In the genomic region with DNA sequence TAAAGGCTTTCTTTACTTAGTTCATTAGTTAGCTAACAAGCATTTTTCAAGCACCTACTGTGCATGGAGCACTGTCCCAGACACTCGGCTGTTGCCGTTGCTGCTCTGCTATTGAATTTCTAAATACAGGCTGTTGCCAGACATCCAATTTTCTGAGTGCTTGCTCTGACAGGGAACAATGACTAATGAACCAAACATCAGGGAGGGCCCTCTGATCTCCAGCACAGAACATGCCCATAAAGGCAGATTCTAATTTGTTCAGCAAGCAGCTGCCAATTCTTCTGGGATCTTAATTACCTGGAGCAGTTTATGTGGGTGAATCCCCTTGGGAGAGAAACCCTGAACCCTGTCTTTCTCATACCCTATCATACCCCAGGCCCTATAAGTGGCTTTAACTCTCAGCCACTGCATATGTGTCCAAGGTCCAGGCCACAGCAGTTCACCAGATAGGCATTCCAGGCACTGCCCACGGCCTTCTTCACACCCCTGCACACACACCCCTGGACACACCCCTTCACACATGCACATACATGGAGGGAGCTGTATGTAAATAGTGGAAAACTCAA, we compare ENCODE assay signal across 8 cellular contexts. TPM values are rescaled to one million over a fixed set of nuclear protein-coding genes. Genes with fewer than 3 reads are reported as not detected.
DNase-seq lines count a peak whose midpoint lies in the region; ATAC-seq and TF ChIP-seq lines count a peak whose summit lies in the region.

No MANE protein-coding gene starts in this region.

- WGBS in heart right ventricle, 2 donors: 7 to 12% methylated on average over 3 of the region's 3 CpGs
- 20 to 54% (median 36%) methylated on average over 1 to 3 of the region's 3 CpGs for WGBS in stomach, 5 donors

- H3K27me3 ChIP-seq in Peyer's patch (no peaks in the 10 kb centered on the region), heart right ventricle (peaks cover 0 to 25% (median 0%) of the 10 kb centered on the region in 7 donors), stomach (peaks cover 0 to 4% (median 0%) of the 10 kb centered on the region in 3 donors)

- H3K4me1 ChIP-seq in Peyer's patch (peaks cover 2 to 30% (median 4%) of the 10 kb centered on the region in 4 donors), heart right ventricle (peaks cover 12 to 74% (median 46%) of the 10 kb centered on the region in 9 donors), stomach (peaks cover 33 to 59% (median 51%) of the 10 kb centered on the region in 4 donors)

- TF ChIP-seq POLR2A in Peyer's patch (IDR thresholded peaks at IDR 0.05) (no peak), stomach (IDR thresholded peaks at IDR 0.05) (no peak)

- H3K9me3 ChIP-seq in Peyer's patch (no peaks in the 10 kb centered on the region), heart right ventricle (no peaks in the 10 kb centered on the region), stomach (no peaks in the 10 kb centered on the region)

- TF ChIP-seq EP300 in stomach (IDR thresholded peaks at IDR 0.05): no peak

- no peaks in the 10 kb centered on the region for H3K36me3 ChIP-seq in Peyer's patch
- H3K36me3 ChIP-seq in heart right ventricle: no peaks in the 10 kb centered on the region
- no peaks in the 10 kb centered on the region for H3K36me3 ChIP-seq in stomach

- intact Hi-C loops in heart right ventricle (cut with DNase I) (no loop called here), stomach (cut with DNase I; ENCODE audit: low total_unique reads) (no loop called here)

- ATAC-seq in heart right ventricle (peak; percentile 44 to 90 (median 80)), GM19395 (IDR thresholded peaks at IDR 0.05; ENCODE audit: unreplicated experiment) (no peak), HG03571 (IDR thresholded peaks at IDR 0.05; ENCODE audit: unreplicated experiment) (no peak), GM18511 (IDR thresholded peaks at IDR 0.05; ENCODE audit: unreplicated experiment) (no peak)

- peak; percentile 33 for DNase-seq in HT1080 (ENCODE audit: low read depth)
- peak in 2 of 3 donors; percentile 63 to 68 for DNase-seq in Peyer's patch
- peak in 1 of 2 donors; percentile 37 for DNase-seq in heart right ventricle
- no peak for DNase-seq in stomach
- no peak for DNase-seq in epidermal melanocyte (ENCODE audit: insufficient read length, low spot score)

- no peak for TF ChIP-seq CTCF in Peyer's patch (IDR thresholded peaks at IDR 0.05)
- TF ChIP-seq CTCF in heart right ventricle (IDR thresholded peaks at IDR 0.05): no peak
- TF ChIP-seq CTCF in stomach (IDR thresholded peaks at IDR 0.05): no peak

- H3K4me3 ChIP-seq in Peyer's patch: no peak overlapping the region
- H3K4me3 ChIP-seq in heart right ventricle: no peak overlapping the region
- no peak overlapping the region for H3K4me3 ChIP-seq in stomach

- H3K27ac ChIP-seq in Peyer's patch (peak overlapping the region in 3 of 4 donors; percentile 22 to 74 (median 69)), heart right ventricle (peak overlapping the region; percentile 40 to 83 (median 76)), stomach (peak overlapping the region; percentile 46 to 77 (median 63))

RNA-seq across cellular contexts. Expression of a gene that starts 27.9 kb away (rescaled TPM):
- 5.4 and 8.8 TPM in 2 replicates for total RNA-seq in HT1080 (2014; rRNA removed; shearing (Covaris generic))
- 12.3 and 12.4 TPM in 2 replicates for polyA plus RNA-seq in HT1080 (2015; cell fraction: cytosol; rRNA removed)
- 24.7 and 28.4 TPM in 2 replicates for polyA plus RNA-seq in HT1080 (2015; cell fraction: nucleus; rRNA removed)
- total RNA-seq in Peyer's patch (1,000 to 10,000 TPM in 1 of 4 donors, 100 to 1,000 TPM in 3; 185 to 1,146 (median 313) TPM), heart right ventricle (10 to 100 TPM; 26.3 to 88.2 (median 36.0) TPM), stomach (100 to 1,000 TPM; 303 to 906 (median 347) TPM)
- polyA plus RNA-seq in heart right ventricle (100 to 1,000 TPM in 1 of 2 donors, 10 to 100 TPM in 1; 70.7 to 153 TPM), stomach (100 to 1,000 TPM; 198 to 358 (median 292) TPM)

RNA-seq across cellular contexts. Expression of a gene that starts 29.9 kb away (rescaled TPM):
- total RNA-seq in HT1080 (2014; rRNA removed; shearing (Covaris generic)): not detected in 2 replicates
- not detected in 2 replicates for polyA plus RNA-seq in HT1080 (2015; cell fraction: cytosol; rRNA removed)
- not detected in 2 replicates for polyA plus RNA-seq in HT1080 (2015; cell fraction: nucleus; rRNA removed)
- total RNA-seq in Peyer's patch: not detected
- under 1 TPM in 1 of 10 donors, not detected in 9; 0.45 TPM for total RNA-seq in heart right ventricle
- polyA plus RNA-seq in heart right ventricle: under 1 TPM in 1 of 2 donors, not detected in 1; 0.01 TPM
- not detected for total RNA-seq in stomach
- under 1 TPM in 2 of 3 donors, not detected in 1; 0.13 to 0.44 TPM for polyA plus RNA-seq in stomach

Comparison
In these comparisons a context has a peak if more than half of its experiments do, and no peak if none do; other contexts are left out.
1. DNase-seq: peak in HT1080 (single experiment) and Peyer's patch (2 of 3); none in stomach (single experiment) and epidermal melanocyte (single experiment).
2. ATAC-seq: peak in heart right ventricle (8 of 8); none in GM19395 (single experiment), HG03571 (single experiment) and GM18511 (single experiment).
3. Peak in every context shown above with its lines, with median percentiles within 50 percentile points of each other: H3K27ac ChIP-seq.